Comparison of ENCODE assay signal across 16 cellular contexts in genomic region chr9:77587851-77588250, GRCh38.
DNase-seq lines count a peak whose midpoint lies in the region; ATAC-seq and TF ChIP-seq lines count a peak whose summit lies in the region.
"Had no signal": no experiment of that assay in that cellular context is flagged by ENCODE, and none has a peak within 500 bp of the region (broad histone marks: within the 10 kb centered on the region; RNA-seq: fewer than 3 reads in every experiment).

No MANE protein-coding gene starts in this region.

- H3K9ac ChIP-seq in PC-3 (ENCODE audit: low read length) = peak overlapping the region; percentile 89

- no peaks in the 10 kb centered on the region for H3K9me3 Mint-ChIP-seq in endothelial cell (ENCODE audit: unreplicated experiment)
- H3K9me3 Mint-ChIP-seq in nephron progenitor cell = no peaks in the 10 kb centered on the region

- peaks cover 9% of the 10 kb centered on the region for H3F3A ChIP-seq in PC-3 (ENCODE audit: low read length, unreplicated experiment)

- peaks cover 28% of the 10 kb centered on the region for H3K4me1 ChIP-seq in PC-3 (ENCODE audit: insufficient read depth, low read length)
- no peaks in the 10 kb centered on the region for H3K4me1 ChIP-seq in OCI-LY7 (ENCODE audit: insufficient read depth, low read length, poor library complexity, severe bottlenecking)

- intact Hi-C loops in PC-3 (cut with micrococcal nuclease) = loop anchor here (2.0 to 5.0 kb wide), 4 partner anchors 63 to 163 kb away; no protein-coding TSS in a partner anchor
- intact Hi-C loops in OCI-LY7 (cut with micrococcal nuclease; ENCODE audit: unreplicated experiment) = no loop called here

- H3K36me3 ChIP-seq in PC-3 (ENCODE audit: low read depth, low read length) = no peaks in the 10 kb centered on the region
- H3K36me3 ChIP-seq in OCI-LY7 (ENCODE audit: insufficient read depth, low read length) = no peaks in the 10 kb centered on the region
- H3K36me3 ChIP-seq: stomach had no signal

- peak; percentile 2 for DNase-seq in EL
- DNase-seq in PC-3 = no peak
- DNase-seq in endothelial cell (ENCODE audit: low spot score) = no peak
- DNase-seq in nephron progenitor cell = no peak
- no peak for DNase-seq in OCI-LY7 (ENCODE audit: low spot score)
- DNase-seq in GM20000 (ENCODE audit: low spot score) = no peak
- DNase-seq: activated CD4-positive, alpha-beta T cell treated with anti-CD3 and anti-CD28 coated beads for 48 hours; activated naive CD4-positive, alpha-beta T cell; cerebellar nuclear complex; left colon; NCI-H2171; NCI-H526 treated with DMSO at 0.1 percent for 48 hours; stimulated activated CD4-positive, alpha-beta T cell treated with anti-CD3 and anti-CD28 coated beads, Interleukin-2, amount 100 ng/mL, for 48 hours; stomach had no signal

- no TSS peak for BruUV-seq in PC-3 (replicated peaks; lab: Mats Ljungman, UMichigan)
- BruUV-seq in OCI-LY7 (replicated peaks; lab: Mats Ljungman, UMichigan) = no TSS peak

- POLR2A ChIA-PET in PC-3 (lab: Charles Lee; ENCODE audit: unreplicated experiment) = interaction anchor here (0.7 kb wide), 2 partner anchors 50 to 145 kb away, joined by 3 to 4 read pairs; no protein-coding TSS in a partner anchor
- POLR2A ChIA-PET in OCI-LY7 (lab: Charles Lee) = no interaction called here

- no peak overlapping the region for H3K4me3 Mint-ChIP-seq in endothelial cell (ENCODE audit: unreplicated experiment)
- no peak overlapping the region for H3K4me3 Mint-ChIP-seq in nephron progenitor cell

- ATAC-seq in PC-3 = no peak
- ATAC-seq in GM21447 (IDR thresholded peaks at IDR 0.05; ENCODE audit: unreplicated experiment) = no peak
- ATAC-seq in GM19455 (IDR thresholded peaks at IDR 0.05; ENCODE audit: unreplicated experiment) = no peak

- H3K4me3 ChIP-seq in PC-3 (ENCODE audit: low read length) (peak overlapping the region; percentile 45), OCI-LY7 (ENCODE audit: low read depth, low read length, poor library complexity, severe bottlenecking) (no peak overlapping the region)
- H3K4me3 ChIP-seq: stomach had no signal

- H3K9me2 ChIP-seq in PC-3 (replicated peaks; ENCODE audit: low read length) (no peaks in the 10 kb centered on the region), OCI-LY7 (ENCODE audit: insufficient read depth, low read length) (no peaks in the 10 kb centered on the region)

- H2AFZ ChIP-seq in PC-3 (ENCODE audit: low read length) (no peak overlapping the region), OCI-LY7 (ENCODE audit: low read length) (no peak overlapping the region)

- no peak for TF ChIP-seq CTCF in PC-3 (conservative IDR thresholded peaks at IDR 0.05; ENCODE audit: low read depth, low read length)
- TF ChIP-seq CTCF in endothelial cell (IDR thresholded peaks at IDR 0.05; ENCODE audit: unreplicated experiment) = no peak
- no peak for TF ChIP-seq CTCF in nephron progenitor cell (IDR thresholded peaks at IDR 0.05)
- no peak for TF ChIP-seq CTCF in OCI-LY7 (conservative IDR thresholded peaks at IDR 0.05; ENCODE audit: low read length)
- TF ChIP-seq CTCF in GM20000 (IDR thresholded peaks at IDR 0.05; ENCODE audit: extremely low read depth, missing control alignments) = no peak

- no peaks in the 10 kb centered on the region for H3K27me3 ChIP-seq in PC-3 (ENCODE audit: low read length)
- H3K27me3 ChIP-seq: stomach had no signal

- H3K27ac ChIP-seq in PC-3 (ENCODE audit: low read length) (peak overlapping the region; percentile 99), OCI-LY7 (ENCODE audit: low read depth, low read length, poor library complexity, severe bottlenecking) (no peak overlapping the region)

- H3K79me2 ChIP-seq in PC-3 (ENCODE audit: low read length) (no peaks in the 10 kb centered on the region), OCI-LY7 (ENCODE audit: insufficient read depth, low read depth, low read length) (no peaks in the 10 kb centered on the region)

- no peaks in the 10 kb centered on the region for H4K20me1 ChIP-seq in PC-3 (ENCODE audit: low read length)
- H4K20me1 ChIP-seq in OCI-LY7 (ENCODE audit: insufficient read depth, low read length) = no peaks in the 10 kb centered on the region

- CTCF ChIA-PET in PC-3 (lab: Charles Lee) (no interaction called here), OCI-LY7 (lab: Charles Lee; ENCODE audit: unreplicated experiment) (no interaction called here)

- H3K27me3 Mint-ChIP-seq in endothelial cell (ENCODE audit: unreplicated experiment) (peaks cover 3% of the 10 kb centered on the region), nephron progenitor cell (ENCODE audit: low read depth, poor library complexity) (peaks cover 2% of the 10 kb centered on the region)

- peaks cover 54% of the 10 kb centered on the region for H3K4me1 Mint-ChIP-seq in endothelial cell (ENCODE audit: unreplicated experiment)
- H3K4me1 Mint-ChIP-seq in nephron progenitor cell = peaks cover 6% of the 10 kb centered on the region

- H3K4me2 ChIP-seq in PC-3 (ENCODE audit: low read length) = peak overlapping the region; percentile 84
- no peak overlapping the region for H3K4me2 ChIP-seq in OCI-LY7 (ENCODE audit: low read length)

- H3K27ac Mint-ChIP-seq in endothelial cell (ENCODE audit: unreplicated experiment) (peak overlapping the region; percentile 67), nephron progenitor cell (peak overlapping the region; percentile 15)

- H3K9me3 ChIP-seq in PC-3 (ENCODE audit: low read length) (no peaks in the 10 kb centered on the region), OCI-LY7 (ENCODE audit: low read length) (no peaks in the 10 kb centered on the region)
- H3K9me3 ChIP-seq: stomach had no signal

- H3K36me3 Mint-ChIP-seq in endothelial cell (ENCODE audit: low read depth, unreplicated experiment) = peaks cover 3% of the 10 kb centered on the region
- H3K36me3 Mint-ChIP-seq in nephron progenitor cell (ENCODE audit: low read depth) = no peaks in the 10 kb centered on the region
